8 cellular contexts compared by ENCODE assay signal in genomic region chr19:3700242-3701032, GRCh38. TPM values are rescaled to one million over a fixed set of nuclear protein-coding genes. Genes with fewer than 3 reads are reported as not detected.
DNase-seq lines count a peak whose midpoint lies in the region; ATAC-seq and TF ChIP-seq lines count a peak whose summit lies in the region.

A gene with protein sequence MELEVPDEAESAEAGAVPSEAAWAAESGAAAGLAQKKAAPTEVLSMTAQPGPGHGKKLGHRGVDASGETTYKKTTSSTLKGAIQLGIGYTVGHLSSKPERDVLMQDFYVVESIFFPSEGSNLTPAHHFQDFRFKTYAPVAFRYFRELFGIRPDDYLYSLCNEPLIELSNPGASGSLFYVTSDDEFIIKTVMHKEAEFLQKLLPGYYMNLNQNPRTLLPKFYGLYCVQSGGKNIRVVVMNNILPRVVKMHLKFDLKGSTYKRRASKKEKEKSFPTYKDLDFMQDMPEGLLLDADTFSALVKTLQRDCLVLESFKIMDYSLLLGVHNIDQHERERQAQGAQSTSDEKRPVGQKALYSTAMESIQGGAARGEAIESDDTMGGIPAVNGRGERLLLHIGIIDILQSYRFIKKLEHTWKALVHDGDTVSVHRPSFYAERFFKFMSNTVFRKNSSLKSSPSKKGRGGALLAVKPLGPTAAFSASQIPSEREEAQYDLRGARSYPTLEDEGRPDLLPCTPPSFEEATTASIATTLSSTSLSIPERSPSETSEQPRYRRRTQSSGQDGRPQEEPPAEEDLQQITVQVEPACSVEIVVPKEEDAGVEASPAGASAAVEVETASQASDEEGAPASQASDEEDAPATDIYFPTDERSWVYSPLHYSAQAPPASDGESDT (minus strand): TSS chr19:3700468. CDS start chr19:3700390, 78 bp downstream.

- DNase-seq in AG09319 (ENCODE audit: extremely low read depth, low read depth) (peak; percentile 67), NCI-H226 (peak; percentile 54), colonic mucosa (peak; percentile 94), left lung (peak; percentile 90 to 98)
- peak; percentile 91 to 95 for DNase-seq in activated CD4-positive, alpha-beta T cell treated with anti-CD3 and anti-CD28 coated beads for 4 hours
- DNase-seq in stimulated activated CD4-positive, alpha-beta T cell treated with anti-CD3 and anti-CD28 coated beads, Interleukin-4, amount 100 ng/mL, for 1 hour = peak; percentile 96

- H3K27ac ChIP-seq in colonic mucosa (peak within 1 kb of the TSS; percentile 67), left lung (peak within 1 kb of the TSS; percentile 76 to 80)

- H3K9me3 ChIP-seq in colonic mucosa (no peaks in the 10 kb centered on the region), left lung (no peaks in the 10 kb centered on the region)

- ATAC-seq in GM18873 (IDR thresholded peaks at IDR 0.05; ENCODE audit: low FRiP score, unreplicated experiment) = peak; percentile 74
- ATAC-seq in HG03139 (IDR thresholded peaks at IDR 0.05; ENCODE audit: unreplicated experiment) = peak; percentile 75
- peak; percentile 99 for ATAC-seq in left lung

- H3K4me3 ChIP-seq in colonic mucosa (peak within 1 kb of the TSS; percentile 87), left lung (peak within 1 kb of the TSS; percentile 61 to 86)

- H3K36me3 ChIP-seq in colonic mucosa (no peaks in the 10 kb centered on the region), left lung (peaks cover 0 to 7% of the 10 kb centered on the region in 2 donors)

- peak within 1 kb of the TSS; percentile 88 to 89 for H3K9ac ChIP-seq in colonic mucosa (ENCODE audit: low read depth in 2 of 2, low read length in 2 of 2)

- intact Hi-C loops in colonic mucosa (cut with DNase I) (no loop called here), left lung (cut with DNase I) (loop anchor here (5.0 kb wide), 1 partner anchor 33 kb away; no protein-coding TSS in a partner anchor)

- H3K4me1 ChIP-seq in colonic mucosa (no peaks in the 10 kb centered on the region), left lung (peaks cover 0 to 21% of the 10 kb centered on the region in 2 donors)

- TF ChIP-seq CTCF in AG09319 (IDR thresholded peaks at IDR 0.05; ENCODE audit: low read depth, low read length) (peak; percentile 64), colonic mucosa (IDR thresholded peaks at IDR 0.05) (peak; percentile 67), left lung (IDR thresholded peaks at IDR 0.05) (peak; percentile 73 to 80)

- H3K27me3 ChIP-seq in colonic mucosa (no peaks in the 10 kb centered on the region), left lung (peaks cover 0 to under 1% of the 10 kb centered on the region in 2 donors)

RNA-seq across cellular contexts. Expression of the gene that starts here (rescaled TPM):
- total RNA-seq in colonic mucosa (10 to 100 TPM; 22.8 to 31.2 TPM), left lung (10 to 100 TPM; 38.7 to 42.2 TPM)

Comparison
In these comparisons a context has a peak if more than half of its experiments do, and no peak if none do; other contexts are left out.
1. Peak in every context shown above with its lines: DNase-seq, ATAC-seq, H3K4me3 ChIP-seq and H3K27ac ChIP-seq.